In the genomic region with DNA sequence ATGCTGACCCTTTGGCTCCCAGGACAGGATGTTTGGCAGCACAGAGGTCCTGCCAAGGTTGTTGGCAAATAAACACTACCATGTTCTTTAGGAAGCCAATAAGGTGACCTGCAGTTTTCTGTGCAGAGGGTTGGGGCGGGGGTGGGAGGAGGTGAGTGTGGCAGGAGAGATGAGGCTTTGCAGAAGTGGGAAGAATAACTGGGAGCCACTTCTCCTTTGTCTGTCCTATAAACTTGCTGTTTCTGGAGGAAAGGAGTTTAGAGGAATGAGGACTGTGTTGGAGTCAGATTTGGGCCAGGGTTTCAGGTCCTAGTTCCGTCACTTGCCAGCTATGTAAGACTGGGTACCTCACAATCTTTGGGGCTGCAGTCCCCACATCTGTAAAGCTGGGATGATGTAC, we compare ENCODE assay signal across 8 cellular contexts.
"Had no signal": no experiment of that assay in that cellular context is flagged by ENCODE, and none has a peak within 500 bp of the region (broad histone marks: within the 10 kb centered on the region; RNA-seq: fewer than 3 reads in every experiment).

No MANE protein-coding gene starts in this region.

- H2AFZ ChIP-seq: GM23248 had no signal

- FAIRE-seq: H54, HepG2 had no signal

- DNase-seq: GM23248, GOT3, H9, HCEC 1CT, KBM-7 had no signal

- H3K9ac ChIP-seq: GM23248 had no signal

- H3K4me3 ChIP-seq: GM23248 had no signal

- H3K27ac ChIP-seq: GM23248, HL-60 had no signal
